ENCODE assay signal across 1 cellular context in the genomic region with DNA sequence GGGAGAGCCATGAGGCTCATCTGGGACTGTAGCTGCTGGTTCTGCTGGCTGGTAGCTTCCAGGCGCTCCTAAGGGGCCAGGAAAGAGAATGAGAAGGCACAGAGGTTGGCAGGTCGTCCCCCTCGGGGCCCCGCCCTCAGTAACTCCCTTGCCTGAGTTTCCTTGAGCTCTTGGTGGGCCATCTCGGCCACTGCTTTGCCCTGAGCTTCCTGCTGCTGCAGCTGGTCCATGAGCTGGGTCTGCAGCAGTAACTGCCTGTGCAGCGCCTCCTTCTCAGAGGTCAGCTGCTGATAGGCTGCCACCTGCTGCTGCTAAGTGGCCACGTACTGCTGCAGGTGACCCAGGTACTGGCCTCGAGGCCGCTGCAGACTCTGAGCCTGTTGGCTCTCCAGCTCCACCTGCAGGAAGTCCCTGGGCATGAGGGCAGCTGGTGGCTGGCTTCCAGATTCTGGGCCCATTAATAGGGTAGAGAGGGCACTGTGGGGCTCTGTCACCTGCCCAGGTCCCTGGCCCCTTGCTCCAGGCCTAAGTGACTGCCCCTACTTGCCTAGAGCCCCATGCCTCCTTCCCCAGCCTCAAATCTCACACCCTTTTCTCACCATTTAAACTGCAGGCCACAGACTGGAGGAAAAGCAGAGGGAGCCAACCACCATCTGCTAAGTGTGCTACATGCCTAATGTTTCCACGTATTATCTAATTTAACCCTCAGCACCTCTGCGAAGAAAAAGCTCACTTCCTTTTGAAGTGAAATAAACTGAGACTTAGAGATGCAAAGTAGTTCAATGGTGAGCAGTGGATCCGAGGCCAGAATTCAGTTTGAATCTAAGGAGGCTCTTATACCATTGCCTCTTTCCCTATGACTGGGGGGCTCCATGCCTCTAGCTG.
TF ChIP-seq lines count a peak whose summit lies in the region.

No MANE protein-coding gene starts in this region.

TF ChIP-seq in HepG2, 621 proteins besides CTCF, POLR2A, EP300 and RAD21 (continues in another document):
- no peak for TF ChIP-seq KAT7 (CRISPR knock-in tag; IDR thresholded peaks at IDR 0.05; ENCODE audit: borderline replicate concordance)
- TF ChIP-seq, protein P1, sequence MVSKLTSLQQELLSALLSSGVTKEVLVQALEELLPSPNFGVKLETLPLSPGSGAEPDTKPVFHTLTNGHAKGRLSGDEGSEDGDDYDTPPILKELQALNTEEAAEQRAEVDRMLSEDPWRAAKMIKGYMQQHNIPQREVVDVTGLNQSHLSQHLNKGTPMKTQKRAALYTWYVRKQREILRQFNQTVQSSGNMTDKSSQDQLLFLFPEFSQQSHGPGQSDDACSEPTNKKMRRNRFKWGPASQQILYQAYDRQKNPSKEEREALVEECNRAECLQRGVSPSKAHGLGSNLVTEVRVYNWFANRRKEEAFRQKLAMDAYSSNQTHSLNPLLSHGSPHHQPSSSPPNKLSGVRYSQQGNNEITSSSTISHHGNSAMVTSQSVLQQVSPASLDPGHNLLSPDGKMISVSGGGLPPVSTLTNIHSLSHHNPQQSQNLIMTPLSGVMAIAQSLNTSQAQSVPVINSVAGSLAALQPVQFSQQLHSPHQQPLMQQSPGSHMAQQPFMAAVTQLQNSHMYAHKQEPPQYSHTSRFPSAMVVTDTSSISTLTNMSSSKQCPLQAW (CRISPR knock-in tag; IDR thresholded peaks at IDR 0.05): peak; percentile 66; the same call in 1 of the 2 replicates
- TF ChIP-seq, protein P2, sequence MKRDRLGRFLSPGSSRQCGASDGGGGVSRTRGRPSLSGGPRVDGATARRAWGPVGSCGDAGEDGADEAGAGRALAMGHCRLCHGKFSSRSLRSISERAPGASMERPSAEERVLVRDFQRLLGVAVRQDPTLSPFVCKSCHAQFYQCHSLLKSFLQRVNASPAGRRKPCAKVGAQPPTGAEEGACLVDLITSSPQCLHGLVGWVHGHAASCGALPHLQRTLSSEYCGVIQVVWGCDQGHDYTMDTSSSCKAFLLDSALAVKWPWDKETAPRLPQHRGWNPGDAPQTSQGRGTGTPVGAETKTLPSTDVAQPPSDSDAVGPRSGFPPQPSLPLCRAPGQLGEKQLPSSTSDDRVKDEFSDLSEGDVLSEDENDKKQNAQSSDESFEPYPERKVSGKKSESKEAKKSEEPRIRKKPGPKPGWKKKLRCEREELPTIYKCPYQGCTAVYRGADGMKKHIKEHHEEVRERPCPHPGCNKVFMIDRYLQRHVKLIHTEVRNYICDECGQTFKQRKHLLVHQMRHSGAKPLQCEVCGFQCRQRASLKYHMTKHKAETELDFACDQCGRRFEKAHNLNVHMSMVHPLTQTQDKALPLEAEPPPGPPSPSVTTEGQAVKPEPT (CRISPR knock-in tag; IDR thresholded peaks at IDR 0.05; ENCODE audit: low read depth): no peak
- peak; percentile 82 for TF ChIP-seq ARNTL (CRISPR knock-in tag; IDR thresholded peaks at IDR 0.05)
- peak; percentile 59 for TF ChIP-seq MED1 (CRISPR knock-in tag; IDR thresholded peaks at IDR 0.05)
- TF ChIP-seq, protein P3, sequence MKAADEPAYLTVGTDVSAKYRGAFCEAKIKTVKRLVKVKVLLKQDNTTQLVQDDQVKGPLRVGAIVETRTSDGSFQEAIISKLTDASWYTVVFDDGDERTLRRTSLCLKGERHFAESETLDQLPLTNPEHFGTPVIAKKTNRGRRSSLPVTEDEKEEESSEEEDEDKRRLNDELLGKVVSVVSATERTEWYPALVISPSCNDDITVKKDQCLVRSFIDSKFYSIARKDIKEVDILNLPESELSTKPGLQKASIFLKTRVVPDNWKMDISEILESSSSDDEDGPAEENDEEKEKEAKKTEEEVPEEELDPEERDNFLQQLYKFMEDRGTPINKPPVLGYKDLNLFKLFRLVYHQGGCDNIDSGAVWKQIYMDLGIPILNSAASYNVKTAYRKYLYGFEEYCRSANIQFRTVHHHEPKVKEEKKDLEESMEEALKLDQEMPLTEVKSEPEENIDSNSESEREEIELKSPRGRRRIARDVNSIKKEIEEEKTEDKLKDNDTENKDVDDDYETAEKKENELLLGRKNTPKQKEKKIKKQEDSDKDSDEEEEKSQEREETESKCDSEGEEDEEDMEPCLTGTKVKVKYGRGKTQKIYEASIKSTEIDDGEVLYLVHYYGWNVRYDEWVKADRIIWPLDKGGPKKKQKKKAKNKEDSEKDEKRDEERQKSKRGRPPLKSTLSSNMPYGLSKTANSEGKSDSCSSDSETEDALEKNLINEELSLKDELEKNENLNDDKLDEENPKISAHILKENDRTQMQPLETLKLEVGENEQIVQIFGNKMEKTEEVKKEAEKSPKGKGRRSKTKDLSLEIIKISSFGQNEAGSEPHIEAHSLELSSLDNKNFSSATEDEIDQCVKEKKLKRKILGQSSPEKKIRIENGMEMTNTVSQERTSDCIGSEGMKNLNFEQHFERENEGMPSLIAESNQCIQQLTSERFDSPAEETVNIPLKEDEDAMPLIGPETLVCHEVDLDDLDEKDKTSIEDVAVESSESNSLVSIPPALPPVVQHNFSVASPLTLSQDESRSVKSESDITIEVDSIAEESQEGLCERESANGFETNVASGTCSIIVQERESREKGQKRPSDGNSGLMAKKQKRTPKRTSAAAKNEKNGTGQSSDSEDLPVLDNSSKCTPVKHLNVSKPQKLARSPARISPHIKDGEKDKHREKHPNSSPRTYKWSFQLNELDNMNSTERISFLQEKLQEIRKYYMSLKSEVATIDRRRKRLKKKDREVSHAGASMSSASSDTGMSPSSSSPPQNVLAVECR (CRISPR knock-in tag; IDR thresholded peaks at IDR 0.05; ENCODE audit: borderline replicate concordance): peak; percentile 46; the same call in 1 of the 2 replicates
- 0 out of 2 replicates have a peak, but pooled peaks have one; percentile 27 for TF ChIP-seq ZNF160 (CRISPR knock-in tag; IDR thresholded peaks at IDR 0.05)
- TF ChIP-seq, protein P4, sequence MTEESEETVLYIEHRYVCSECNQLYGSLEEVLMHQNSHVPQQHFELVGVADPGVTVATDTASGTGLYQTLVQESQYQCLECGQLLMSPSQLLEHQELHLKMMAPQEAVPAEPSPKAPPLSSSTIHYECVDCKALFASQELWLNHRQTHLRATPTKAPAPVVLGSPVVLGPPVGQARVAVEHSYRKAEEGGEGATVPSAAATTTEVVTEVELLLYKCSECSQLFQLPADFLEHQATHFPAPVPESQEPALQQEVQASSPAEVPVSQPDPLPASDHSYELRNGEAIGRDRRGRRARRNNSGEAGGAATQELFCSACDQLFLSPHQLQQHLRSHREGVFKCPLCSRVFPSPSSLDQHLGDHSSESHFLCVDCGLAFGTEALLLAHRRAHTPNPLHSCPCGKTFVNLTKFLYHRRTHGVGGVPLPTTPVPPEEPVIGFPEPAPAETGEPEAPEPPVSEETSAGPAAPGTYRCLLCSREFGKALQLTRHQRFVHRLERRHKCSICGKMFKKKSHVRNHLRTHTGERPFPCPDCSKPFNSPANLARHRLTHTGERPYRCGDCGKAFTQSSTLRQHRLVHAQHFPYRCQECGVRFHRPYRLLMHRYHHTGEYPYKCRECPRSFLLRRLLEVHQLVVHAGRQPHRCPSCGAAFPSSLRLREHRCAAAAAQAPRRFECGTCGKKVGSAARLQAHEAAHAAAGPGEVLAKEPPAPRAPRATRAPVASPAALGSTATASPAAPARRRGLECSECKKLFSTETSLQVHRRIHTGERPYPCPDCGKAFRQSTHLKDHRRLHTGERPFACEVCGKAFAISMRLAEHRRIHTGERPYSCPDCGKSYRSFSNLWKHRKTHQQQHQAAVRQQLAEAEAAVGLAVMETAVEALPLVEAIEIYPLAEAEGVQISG (CRISPR knock-in tag; IDR thresholded peaks at IDR 0.05): peak; percentile 76
- peak; percentile 64; the same call in 1 of the 2 replicates for TF ChIP-seq BORCS8-MEF2B (CRISPR knock-in tag; IDR thresholded peaks at IDR 0.05)
- TF ChIP-seq RORA (CRISPR knock-in tag; IDR thresholded peaks at IDR 0.05): no peak
- TF ChIP-seq MAF1 (CRISPR knock-in tag; IDR thresholded peaks at IDR 0.05; ENCODE audit: borderline replicate concordance): 0 out of 2 replicates have a peak, but pooled peaks have one; percentile 24
- no peak for TF ChIP-seq ATF1 (CRISPR knock-in tag; IDR thresholded peaks at IDR 0.05)
- TF ChIP-seq ZSCAN31 (CRISPR knock-in tag; IDR thresholded peaks at IDR 0.05; ENCODE audit: low read depth): peak; percentile 57; the same call in 1 of the 2 replicates
- TF ChIP-seq, protein P5, sequence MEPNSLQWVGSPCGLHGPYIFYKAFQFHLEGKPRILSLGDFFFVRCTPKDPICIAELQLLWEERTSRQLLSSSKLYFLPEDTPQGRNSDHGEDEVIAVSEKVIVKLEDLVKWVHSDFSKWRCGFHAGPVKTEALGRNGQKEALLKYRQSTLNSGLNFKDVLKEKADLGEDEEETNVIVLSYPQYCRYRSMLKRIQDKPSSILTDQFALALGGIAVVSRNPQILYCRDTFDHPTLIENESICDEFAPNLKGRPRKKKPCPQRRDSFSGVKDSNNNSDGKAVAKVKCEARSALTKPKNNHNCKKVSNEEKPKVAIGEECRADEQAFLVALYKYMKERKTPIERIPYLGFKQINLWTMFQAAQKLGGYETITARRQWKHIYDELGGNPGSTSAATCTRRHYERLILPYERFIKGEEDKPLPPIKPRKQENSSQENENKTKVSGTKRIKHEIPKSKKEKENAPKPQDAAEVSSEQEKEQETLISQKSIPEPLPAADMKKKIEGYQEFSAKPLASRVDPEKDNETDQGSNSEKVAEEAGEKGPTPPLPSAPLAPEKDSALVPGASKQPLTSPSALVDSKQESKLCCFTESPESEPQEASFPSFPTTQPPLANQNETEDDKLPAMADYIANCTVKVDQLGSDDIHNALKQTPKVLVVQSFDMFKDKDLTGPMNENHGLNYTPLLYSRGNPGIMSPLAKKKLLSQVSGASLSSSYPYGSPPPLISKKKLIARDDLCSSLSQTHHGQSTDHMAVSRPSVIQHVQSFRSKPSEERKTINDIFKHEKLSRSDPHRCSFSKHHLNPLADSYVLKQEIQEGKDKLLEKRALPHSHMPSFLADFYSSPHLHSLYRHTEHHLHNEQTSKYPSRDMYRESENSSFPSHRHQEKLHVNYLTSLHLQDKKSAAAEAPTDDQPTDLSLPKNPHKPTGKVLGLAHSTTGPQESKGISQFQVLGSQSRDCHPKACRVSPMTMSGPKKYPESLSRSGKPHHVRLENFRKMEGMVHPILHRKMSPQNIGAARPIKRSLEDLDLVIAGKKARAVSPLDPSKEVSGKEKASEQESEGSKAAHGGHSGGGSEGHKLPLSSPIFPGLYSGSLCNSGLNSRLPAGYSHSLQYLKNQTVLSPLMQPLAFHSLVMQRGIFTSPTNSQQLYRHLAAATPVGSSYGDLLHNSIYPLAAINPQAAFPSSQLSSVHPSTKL (CRISPR knock-in tag; IDR thresholded peaks at IDR 0.05): peak; percentile 36; the same call in 1 of the 2 replicates
- no peak for TF ChIP-seq ZFP90 (CRISPR knock-in tag; IDR thresholded peaks at IDR 0.05; ENCODE audit: borderline replicate concordance)
- TF ChIP-seq STAG1 (CRISPR knock-in tag; IDR thresholded peaks at IDR 0.05): peak; percentile 84
- TF ChIP-seq, protein P6, sequence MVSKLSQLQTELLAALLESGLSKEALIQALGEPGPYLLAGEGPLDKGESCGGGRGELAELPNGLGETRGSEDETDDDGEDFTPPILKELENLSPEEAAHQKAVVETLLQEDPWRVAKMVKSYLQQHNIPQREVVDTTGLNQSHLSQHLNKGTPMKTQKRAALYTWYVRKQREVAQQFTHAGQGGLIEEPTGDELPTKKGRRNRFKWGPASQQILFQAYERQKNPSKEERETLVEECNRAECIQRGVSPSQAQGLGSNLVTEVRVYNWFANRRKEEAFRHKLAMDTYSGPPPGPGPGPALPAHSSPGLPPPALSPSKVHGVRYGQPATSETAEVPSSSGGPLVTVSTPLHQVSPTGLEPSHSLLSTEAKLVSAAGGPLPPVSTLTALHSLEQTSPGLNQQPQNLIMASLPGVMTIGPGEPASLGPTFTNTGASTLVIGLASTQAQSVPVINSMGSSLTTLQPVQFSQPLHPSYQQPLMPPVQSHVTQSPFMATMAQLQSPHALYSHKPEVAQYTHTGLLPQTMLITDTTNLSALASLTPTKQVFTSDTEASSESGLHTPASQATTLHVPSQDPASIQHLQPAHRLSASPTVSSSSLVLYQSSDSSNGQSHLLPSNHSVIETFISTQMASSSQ (IDR thresholded peaks at IDR 0.05; ENCODE audit: low read depth): no peak
- TF ChIP-seq, protein P6 (CRISPR knock-in tag; IDR thresholded peaks at IDR 0.05; ENCODE audit: borderline replicate concordance): peak; percentile 17; the same call in 1 of the 2 replicates
- TF ChIP-seq, protein P7, sequence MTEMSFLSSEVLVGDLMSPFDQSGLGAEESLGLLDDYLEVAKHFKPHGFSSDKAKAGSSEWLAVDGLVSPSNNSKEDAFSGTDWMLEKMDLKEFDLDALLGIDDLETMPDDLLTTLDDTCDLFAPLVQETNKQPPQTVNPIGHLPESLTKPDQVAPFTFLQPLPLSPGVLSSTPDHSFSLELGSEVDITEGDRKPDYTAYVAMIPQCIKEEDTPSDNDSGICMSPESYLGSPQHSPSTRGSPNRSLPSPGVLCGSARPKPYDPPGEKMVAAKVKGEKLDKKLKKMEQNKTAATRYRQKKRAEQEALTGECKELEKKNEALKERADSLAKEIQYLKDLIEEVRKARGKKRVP (CRISPR knock-in tag; IDR thresholded peaks at IDR 0.05): no peak
- TF ChIP-seq HNF4A (CRISPR knock-in tag; IDR thresholded peaks at IDR 0.05): 0 out of 2 replicates have a peak, but pooled peaks have one; percentile 20
- TF ChIP-seq, protein P8, sequence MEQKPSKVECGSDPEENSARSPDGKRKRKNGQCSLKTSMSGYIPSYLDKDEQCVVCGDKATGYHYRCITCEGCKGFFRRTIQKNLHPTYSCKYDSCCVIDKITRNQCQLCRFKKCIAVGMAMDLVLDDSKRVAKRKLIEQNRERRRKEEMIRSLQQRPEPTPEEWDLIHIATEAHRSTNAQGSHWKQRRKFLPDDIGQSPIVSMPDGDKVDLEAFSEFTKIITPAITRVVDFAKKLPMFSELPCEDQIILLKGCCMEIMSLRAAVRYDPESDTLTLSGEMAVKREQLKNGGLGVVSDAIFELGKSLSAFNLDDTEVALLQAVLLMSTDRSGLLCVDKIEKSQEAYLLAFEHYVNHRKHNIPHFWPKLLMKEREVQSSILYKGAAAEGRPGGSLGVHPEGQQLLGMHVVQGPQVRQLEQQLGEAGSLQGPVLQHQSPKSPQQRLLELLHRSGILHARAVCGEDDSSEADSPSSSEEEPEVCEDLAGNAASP (CRISPR knock-in tag; IDR thresholded peaks at IDR 0.05; ENCODE audit: borderline replicate concordance): no peak
- peak; percentile 30 for TF ChIP-seq HNRNPLL (IDR thresholded peaks at IDR 0.05; ENCODE audit: low read depth, low read length, poor library complexity, severe bottlenecking)
- peak; percentile 69 for TF ChIP-seq ZNF619 (CRISPR knock-in tag; IDR thresholded peaks at IDR 0.05)
- TF ChIP-seq ZFY (CRISPR knock-in tag; IDR thresholded peaks at IDR 0.05): peak; percentile 51; the same call in 1 of the 2 replicates
- peak; percentile 68; the same call in 1 of the 2 replicates for TF ChIP-seq KAT8 (CRISPR knock-in tag; IDR thresholded peaks at IDR 0.05)
